In genomic region chr12:45668641-45669040, GRCh38 we compare ENCODE assay signal across 11 cellular contexts.
A peak's percentile ranks its signal among the peaks of the same experiment; 100 is the strongest.
DNase-seq lines count a peak whose midpoint lies in the region; ATAC-seq lines count a peak whose summit lies in the region.
"Had no signal": no experiment of that assay in that cellular context is flagged by ENCODE, and none has a peak within 500 bp of the region (broad histone marks: within the 10 kb centered on the region; RNA-seq: fewer than 3 reads in every experiment).

No MANE protein-coding gene starts in this region.

- intact Hi-C loops in aorta (cut with DNase I), result no loop called here

- H3K27ac Mint-ChIP-seq in activated naive CD8-positive, alpha-beta T cell treated with anti-CD3 and anti-CD28 coated beads, Interleukin-2, amount 50 U/mL, for 24 hours, result peak overlapping the region; percentile 71

- H3K9ac ChIP-seq in BLaER1 treated with 17β-estradiol and CSF1 and Interleukin-3, amounts not matched to agents 10 nM and 100 nM, result peak overlapping the region in 9 of 11 experiments; percentile 4 to 77 (median 69); a peak in 13 of 22 replicates

- WGBS in aorta, 2 donors, result 58 to 67% methylated on average over 1 of the region's 1 CpG

- H3K4me3 Mint-ChIP-seq in activated naive CD8-positive, alpha-beta T cell treated with anti-CD3 and anti-CD28 coated beads, Interleukin-2, amount 50 U/mL, for 24 hours, result peak overlapping the region; percentile 3

- peaks cover 28 to 55% (median 39%) of the 10 kb centered on the region in 10 experiments for H3K4me1 ChIP-seq in BLaER1 treated with 17β-estradiol and CSF1 and Interleukin-3, amounts not matched to agents 10 nM and 100 nM
- H3K4me1 ChIP-seq in aorta (ENCODE audit: control insufficient read depth in 1 of 2, insufficient read depth in 2 of 2, low read length in 2 of 2), result peaks cover 4% of the 10 kb centered on the region in 2 donors

- peak overlapping the region; percentile 62 to 91 (median 81) for H3K4me2 ChIP-seq in BLaER1 treated with 17β-estradiol and CSF1 and Interleukin-3, amounts not matched to agents 10 nM and 100 nM

- no peaks in the 10 kb centered on the region for H3K9me3 Mint-ChIP-seq in activated naive CD8-positive, alpha-beta T cell treated with anti-CD3 and anti-CD28 coated beads, Interleukin-2, amount 50 U/mL, for 24 hours

- H3K36me3 Mint-ChIP-seq in activated naive CD8-positive, alpha-beta T cell treated with anti-CD3 and anti-CD28 coated beads, Interleukin-2, amount 50 U/mL, for 24 hours (ENCODE audit: low read depth), result no peaks in the 10 kb centered on the region

- no peak overlapping the region; a peak in 1 of 20 replicates for H3K4me3 ChIP-seq in BLaER1 treated with 17β-estradiol and CSF1 and Interleukin-3, amounts not matched to agents 10 nM and 100 nM
- H3K4me3 ChIP-seq in aorta (ENCODE audit: low read length in 2 of 2), result no peak overlapping the region
- H3K4me3 ChIP-seq: MG63 had no signal

- no peaks in the 10 kb centered on the region for H3K9me3 ChIP-seq in BLaER1 treated with 17β-estradiol and CSF1 and Interleukin-3, amounts not matched to agents 10 nM and 100 nM (replicated peaks in 1 of 11)
- H3K9me3 ChIP-seq in aorta (ENCODE audit: control insufficient read depth, low read length), result no peaks in the 10 kb centered on the region
- H3K9me3 ChIP-seq: Caco-2, MG63 had no signal

- H3K27me3 Mint-ChIP-seq in activated naive CD8-positive, alpha-beta T cell treated with anti-CD3 and anti-CD28 coated beads, Interleukin-2, amount 50 U/mL, for 24 hours, result no peaks in the 10 kb centered on the region

- H3K36me3 ChIP-seq in BLaER1 treated with 17β-estradiol and CSF1 and Interleukin-3, amounts not matched to agents 10 nM and 100 nM, result no peaks in the 10 kb centered on the region
- no peaks in the 10 kb centered on the region for H3K36me3 ChIP-seq in aorta (ENCODE audit: control insufficient read depth in 1 of 2, insufficient read depth in 2 of 2, low read length in 1 of 2)
- H3K36me3 ChIP-seq: MG63 had no signal

- ATAC-seq in GM19395 (IDR thresholded peaks at IDR 0.05; ENCODE audit: unreplicated experiment), result peak; percentile 13
- ATAC-seq in HG03139 (IDR thresholded peaks at IDR 0.05; ENCODE audit: unreplicated experiment), result peak; percentile 16
- peak; percentile 17 for ATAC-seq in activated naive CD8-positive, alpha-beta T cell treated with anti-CD3 and anti-CD28 coated beads, Interleukin-2, amount 50 U/mL, for 24 hours
- ATAC-seq in aorta (ENCODE audit: low FRiP score), result no peak
- no peak for ATAC-seq in GM19351 (IDR thresholded peaks at IDR 0.05; ENCODE audit: unreplicated experiment)

- H3K4me1 Mint-ChIP-seq in activated naive CD8-positive, alpha-beta T cell treated with anti-CD3 and anti-CD28 coated beads, Interleukin-2, amount 50 U/mL, for 24 hours, result peaks cover 53% of the 10 kb centered on the region

- H3K27ac ChIP-seq in BLaER1 treated with 17β-estradiol and CSF1 and Interleukin-3, amounts not matched to agents 10 nM and 100 nM, result peak overlapping the region in 9 of 11 experiments; percentile 72 to 96 (median 92); a peak in 18 of 22 replicates
- no peak overlapping the region for H3K27ac ChIP-seq in aorta (ENCODE audit: low read depth in 1 of 2, low read length in 2 of 2)

- no peaks in the 10 kb centered on the region for H4K20me1 ChIP-seq in BLaER1 treated with 17β-estradiol and CSF1 and Interleukin-3, amounts not matched to agents 10 nM and 100 nM

- no peaks in the 10 kb centered on the region for H3K27me3 ChIP-seq in BLaER1 treated with 17β-estradiol and CSF1 and Interleukin-3, amounts not matched to agents 10 nM and 100 nM
- no peaks in the 10 kb centered on the region for H3K27me3 ChIP-seq in aorta (ENCODE audit: control insufficient read depth in 1 of 2, insufficient read depth in 2 of 2, low read length in 1 of 2)
- H3K27me3 ChIP-seq: MG63 had no signal

- DNase-seq in activated naive CD8-positive, alpha-beta T cell treated with anti-CD3 and anti-CD28 coated beads, Interleukin-2, amount 50 U/mL, for 24 hours, result no peak
- DNase-seq in NAMALWA (ENCODE audit: low spot score), result no peak
- no peak for DNase-seq in aorta
- no peak for DNase-seq in COLO668 (lab: John Stamatoyannopoulos, UW; ENCODE audit: unreplicated experiment)
- DNase-seq: Caco-2, MG63, SHP77 treated with DMSO at 0.1 percent for 48 hours had no signal

Comparison
In these comparisons a context has a peak if more than half of its experiments do, and no peak if none do; other contexts are left out.
1. H3K27ac ChIP-seq: peak in BLaER1 treated with 17β-estradiol and CSF1 and Interleukin-3, amounts not matched to agents 10 nM and 100 nM (9 of 11); none in aorta (0 of 2).
2. ATAC-seq: peak in GM19395 (single experiment), HG03139 (single experiment) and activated naive CD8-positive, alpha-beta T cell treated with anti-CD3 and anti-CD28 coated beads, Interleukin-2, amount 50 U/mL, for 24 hours (single experiment); none in aorta (single experiment) and GM19351 (single experiment).